ENCODE assay signal across 8 cellular contexts in the genomic region with DNA sequence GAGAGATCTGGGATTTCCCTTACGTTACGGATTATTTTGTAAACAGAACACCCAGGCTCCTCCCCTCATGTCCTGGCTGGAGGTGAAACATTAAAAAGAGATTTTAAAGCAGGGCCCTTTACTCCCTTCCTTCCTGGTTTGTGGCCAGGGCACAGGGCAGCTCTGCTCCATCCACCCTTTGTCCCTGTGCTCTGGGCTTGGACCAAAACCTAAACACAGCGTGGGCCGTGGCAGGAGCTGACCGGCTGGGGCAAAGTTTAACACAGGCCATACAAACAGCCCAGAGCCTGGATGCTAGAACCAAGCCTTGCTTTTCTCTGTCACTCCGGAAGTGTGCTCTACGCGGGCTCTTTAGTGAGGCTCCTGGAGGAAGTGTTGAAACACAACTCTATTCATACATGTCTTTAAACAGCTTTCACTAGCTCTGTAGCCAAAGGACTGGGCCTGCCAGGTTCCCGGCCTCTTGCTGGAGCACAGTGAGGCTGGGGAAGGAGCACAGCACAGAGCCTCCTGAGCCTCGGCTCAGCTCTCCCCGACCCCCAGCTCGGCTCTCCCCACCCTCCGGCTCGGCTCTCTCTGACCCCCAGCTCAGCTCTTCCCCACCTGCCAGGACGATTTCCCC.
DNase-seq lines count a peak whose midpoint lies in the region; ATAC-seq and TF ChIP-seq lines count a peak whose summit lies in the region.

No MANE protein-coding gene starts in this region.

- intact Hi-C loops in prostate gland (cut with DNase I), result loop anchor here (10.0 kb wide), 1 partner anchor 83 kb away; a partner anchor contains a TSS
- intact Hi-C loops in A673 (cut with micrococcal nuclease; ENCODE audit: unreplicated experiment), result no loop called here

- H3K36me3 ChIP-seq in GM06990 (ENCODE audit: control insufficient read depth, insufficient read depth, low read length) (no peaks in the 10 kb centered on the region), prostate gland (no peaks in the 10 kb centered on the region), A673 (ENCODE audit: insufficient read depth, low read length, poor library complexity, severe bottlenecking) (no peaks in the 10 kb centered on the region)

- H3K27ac ChIP-seq in prostate gland (peak overlapping the region; percentile 63 to 71), A673 (ENCODE audit: low read depth, low read length, poor library complexity, severe bottlenecking) (no peak overlapping the region)

- H3K4me3 ChIP-seq in GM06990 (replicated peaks; ENCODE audit: low read depth, low read length) (no peak overlapping the region), fibroblast of villous mesenchyme (ENCODE audit: low read depth, low read length) (no peak overlapping the region), prostate gland (no peak overlapping the region), A673 (ENCODE audit: low read depth, low read length, poor library complexity, severe bottlenecking) (no peak overlapping the region)

- DNase-seq in GM06990 (ENCODE audit: extremely low read depth, insufficient read length) (peak; percentile 24), fibroblast of villous mesenchyme (ENCODE audit: low read depth) (peak; percentile 76), prostate gland (ENCODE audit: low spot score) (no peak), NCI-H446 treated with DMSO at 0.1 percent for 48 hours (lab: John Stamatoyannopoulos, UW) (no peak), A673 (ENCODE audit: low spot score) (no peak)
- peak; percentile 13 to 29 for DNase-seq in activated CD4-positive, alpha-beta T cell treated with anti-CD3 and anti-CD28 coated beads, Interleukin-2, amount 50 U/mL, for 4 hours

- H3K4me1 ChIP-seq in prostate gland (replicated peaks) (peaks cover 7% of the 10 kb centered on the region), A673 (ENCODE audit: insufficient read depth, low read length, poor library complexity, severe bottlenecking) (no peaks in the 10 kb centered on the region)

- no TSS peak for BruUV-seq in A673 (replicated peaks; lab: Mats Ljungman, UMichigan)

- H3K9me3 ChIP-seq in prostate gland (no peaks in the 10 kb centered on the region), A673 (ENCODE audit: low read depth, low read length, poor library complexity, severe bottlenecking) (no peaks in the 10 kb centered on the region)

- POLR2A ChIA-PET in A673 (lab: Charles Lee; ENCODE audit: low non-redundant PET), result no interaction called here

- TF ChIP-seq CTCF in GM06990 (IDR thresholded peaks at IDR 0.05; ENCODE audit: insufficient read depth, low read length, poor library complexity, severe bottlenecking), result no peak
- TF ChIP-seq CTCF in fibroblast of villous mesenchyme (IDR thresholded peaks at IDR 0.05; ENCODE audit: insufficient read depth, low read depth, low read length), result no peak
- no peak for TF ChIP-seq CTCF in prostate gland (IDR thresholded peaks at IDR 0.05)
- no peak for TF ChIP-seq CTCF in A673 (conservative IDR thresholded peaks at IDR 0.05; ENCODE audit: low read depth, low read length)

- CTCF ChIA-PET in A673 (lab: Charles Lee), result no interaction called here

- H3K27me3 ChIP-seq in GM06990 (replicated peaks; ENCODE audit: control insufficient read depth, insufficient read depth, low read length) (no peaks in the 10 kb centered on the region), prostate gland (replicated peaks; ENCODE audit: insufficient read depth) (no peaks in the 10 kb centered on the region), A673 (replicated peaks; ENCODE audit: insufficient read depth, low read depth, low read length, poor library complexity) (no peaks in the 10 kb centered on the region)

- 42% methylated on average over 14 of the region's 15 CpGs for WGBS in prostate gland

- no peak for TF ChIP-seq POLR2A in prostate gland (IDR thresholded peaks at IDR 0.05)

- ATAC-seq in HG02571 (IDR thresholded peaks at IDR 0.05; ENCODE audit: unreplicated experiment) (no peak), GM19023 (IDR thresholded peaks at IDR 0.05; ENCODE audit: unreplicated experiment) (no peak)

Comparison
In these comparisons a context has a peak if more than half of its experiments do, and no peak if none do; other contexts are left out.
1. DNase-seq: peak in GM06990 (single experiment), activated CD4-positive, alpha-beta T cell treated with anti-CD3 and anti-CD28 coated beads, Interleukin-2, amount 50 U/mL, for 4 hours (2 of 2) and fibroblast of villous mesenchyme (single experiment); none in prostate gland (single experiment), NCI-H446 treated with DMSO at 0.1 percent for 48 hours (single experiment) and A673 (single experiment).